In the genomic region with DNA sequence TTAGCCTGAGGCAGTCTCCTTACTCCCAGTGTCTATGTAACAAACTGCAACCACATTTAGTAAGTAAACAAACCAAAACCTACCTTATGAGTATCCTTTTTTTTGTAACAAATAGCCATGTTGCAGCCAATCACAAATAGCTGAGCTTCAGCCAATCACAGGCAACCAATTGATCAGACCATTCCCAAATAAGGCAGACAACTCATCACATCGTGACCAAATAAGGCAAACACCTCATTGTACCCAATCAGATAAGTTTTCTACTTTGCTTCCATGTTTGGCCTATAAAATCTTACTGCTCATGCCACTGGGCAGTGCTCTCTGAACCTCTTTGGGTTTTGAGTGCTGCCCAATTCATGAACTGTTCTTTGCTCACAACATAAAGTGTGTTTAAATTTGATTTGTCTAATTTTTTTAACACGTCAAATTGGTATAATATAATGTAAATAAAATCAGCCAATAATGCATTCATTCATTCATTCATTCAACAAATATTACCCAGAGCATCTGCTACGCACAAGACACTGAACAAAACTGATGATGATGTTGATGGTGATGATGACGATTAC, we compare ENCODE assay signal across 23 cellular contexts.
DNase-seq lines count a peak whose midpoint lies in the region; ATAC-seq, FAIRE-seq and TF ChIP-seq lines count a peak whose summit lies in the region.
"Had no signal": no experiment of that assay in that cellular context is flagged by ENCODE, and none has a peak within 500 bp of the region (broad histone marks: within the 10 kb centered on the region; RNA-seq: fewer than 3 reads in every experiment).

No MANE protein-coding gene starts in this region.

- H3K27ac ChIP-seq in GM12878 (ENCODE audit: control insufficient read depth, insufficient read depth) (no peak overlapping the region), vagina (no peak overlapping the region)
- H3K27ac ChIP-seq: 22Rv1; BLaER1 treated with 17β-estradiol and CSF1 and Interleukin-3, amounts not matched to agents 10 nM and 100 nM had no signal

- H3K36me3 ChIP-seq in GM12878 (ENCODE audit: control insufficient read depth in 2 of 2, insufficient read depth in 2 of 2, low read length in 1 of 2) (no peaks in the 10 kb centered on the region), vagina (no peaks in the 10 kb centered on the region)
- H3K36me3 ChIP-seq: BE2C; BLaER1 treated with 17β-estradiol and CSF1 and Interleukin-3, amounts not matched to agents 10 nM and 100 nM had no signal

- SMC1A ChIA-PET in GM12878 (lab: Charles Lee; ENCODE audit: uncharacterized antibody, unreplicated experiment), result interaction anchor here (5.7 kb wide), 1 partner anchor 110 kb away, joined by 48 read pairs; no protein-coding TSS in a partner anchor

- 94% methylated on average over 4 of the region's 4 CpGs for WGBS in GM12878 (ENCODE audit: insufficient coverage, insufficient replicate concordance, low lambda C conversion rate, missing lambda C conversion rate)

- H3K27me3 ChIP-seq in GM12878 (replicated peaks in 1 of 2; ENCODE audit: control insufficient read depth in 2 of 2, insufficient read depth in 2 of 2, low read length in 1 of 2), result no peaks in the 10 kb centered on the region
- H3K27me3 ChIP-seq in vagina, result no peaks in the 10 kb centered on the region
- H3K27me3 ChIP-seq: BE2C; BLaER1 treated with 17β-estradiol and CSF1 and Interleukin-3, amounts not matched to agents 10 nM and 100 nM had no signal

- peaks cover 20% of the 10 kb centered on the region for H3K4me1 ChIP-seq in GM12878 (ENCODE audit: control insufficient read depth, insufficient read depth, low read length)
- H3K4me1 ChIP-seq in vagina, result peaks cover 18% of the 10 kb centered on the region
- H3K4me1 ChIP-seq: BE2C had no signal

- RAD21 ChIA-PET in GM12878 (lab: Charles Lee; ENCODE audit: unreplicated experiment), result no interaction called here

- POLR2A ChIA-PET in GM12878 (lab: Charles Lee), result no interaction called here

- BruUV-seq in GM12878 (replicated peaks; lab: Mats Ljungman, UMichigan), result no TSS peak

- H3K4me2 ChIP-seq in GM12878 (ENCODE audit: control insufficient read depth, insufficient read depth), result no peak overlapping the region

- H3K9ac ChIP-seq in GM12878 (ENCODE audit: control insufficient read depth, insufficient read depth, low read length), result no peak overlapping the region
- H3K9ac ChIP-seq: BLaER1 treated with 17β-estradiol and CSF1 and Interleukin-3, amounts not matched to agents 10 nM and 100 nM had no signal

- no peaks in the 10 kb centered on the region for H3K79me2 ChIP-seq in GM12878 (ENCODE audit: control insufficient read depth, insufficient read depth, low read length)

- no peak overlapping the region for H3K4me3 ChIP-seq in GM12878
- H3K4me3 ChIP-seq in vagina, result no peak overlapping the region
- H3K4me3 ChIP-seq: BLaER1 treated with 17β-estradiol and CSF1 and Interleukin-3, amounts not matched to agents 10 nM and 100 nM had no signal

- TF ChIP-seq CTCF in GM12878 (IDR thresholded peaks at IDR 0.05 in 2 of 3, conservative IDR thresholded peaks at IDR 0.05 in 1 of 3; ENCODE audit: control insufficient read depth in 2 of 3, extremely low read depth in 1 of 3, insufficient read depth in 1 of 3, low read depth in 3 of 3, low read length in 3 of 3), result no peak
- no peak for TF ChIP-seq CTCF in vagina (IDR thresholded peaks at IDR 0.05)

- H2AFZ ChIP-seq in GM12878 (ENCODE audit: control insufficient read depth, low read depth, low read length), result no peak overlapping the region

- no peak for TF ChIP-seq POLR2A in GM12878 (IDR thresholded peaks at IDR 0.05; ENCODE audit: low read depth, low read length)
- TF ChIP-seq POLR2A in vagina (IDR thresholded peaks at IDR 0.05), result no peak

- in situ Hi-C loops in GM12878 (cut with MboI), result loop anchor here (25.0 kb wide), 1 partner anchor 685 kb away; no protein-coding TSS in a partner anchor

- DNase-seq in SIG-M5 treated with dmso at 0.1 percent for 504 hours (lab: John Stamatoyannopoulos, UW; ENCODE audit: unreplicated experiment) (peak; percentile 48), SIG-M5 (lab: John Stamatoyannopoulos, UW) (no peak), HTR-8/SVneo (ENCODE audit: insufficient read length, low spot score) (no peak), GM12878 (ENCODE audit: low read depth, low spot score) (no peak), NCI-H1092 (lab: John Stamatoyannopoulos, UW) (no peak), vagina (ENCODE audit: extremely low spot score in 2 of 2) (no peak)
- DNase-seq: BE2C; CD4-positive, alpha-beta T cell; CD8-positive, alpha-beta memory T cell; DMS 273 treated with DMSO at 0.1 percent for 48 hours; DMS79; EL; GDM1; GOT3; H7; HCEC 1CT had no signal

- H4K20me1 ChIP-seq in GM12878 (ENCODE audit: control insufficient read depth, insufficient read depth), result no peaks in the 10 kb centered on the region

- TF ChIP-seq RAD21 in GM12878 (IDR thresholded peaks at IDR 0.05; ENCODE audit: insufficient read depth, low read depth, low read length), result no peak

- no peak for TF ChIP-seq EP300 in GM12878 (IDR thresholded peaks at IDR 0.05; ENCODE audit: borderline replicate concordance in 1 of 2, control insufficient read depth in 1 of 2, low read depth in 2 of 2, low read length in 2 of 2)

- peaks cover 5% of the 10 kb centered on the region; the same call in 2 of the 3 replicates for H3K9me3 ChIP-seq in GM12878 (replicated peaks; ENCODE audit: control insufficient read depth, insufficient read depth, low read length)
- no peaks in the 10 kb centered on the region for H3K9me3 ChIP-seq in vagina
- H3K9me3 ChIP-seq: BE2C had no signal

- intact Hi-C loops in GM12878 (cut with micrococcal nuclease; ENCODE audit: unreplicated experiment), result no loop called here
- intact Hi-C loops in vagina (cut with DNase I), result no loop called here

- FAIRE-seq in HTR-8/SVneo (lab: Jason Lieb, UNC) (peak; percentile 48), GM12878 (lab: Jason Lieb, UNC) (no peak)
- FAIRE-seq: A204.1, D721Med, GM12891, GM18507 had no signal

- CTCF ChIA-PET in GM12878 (lab: Yijun Ruan, JAX), result interaction anchor here (1.0 kb wide), 1 partner anchor 65 kb away, joined by 3 read pairs; no protein-coding TSS in a partner anchor

- ATAC-seq in GM12878, result no peak
- ATAC-seq in HG02870 (IDR thresholded peaks at IDR 0.05; ENCODE audit: unreplicated experiment), result no peak

TF ChIP-seq in GM12878, 131 proteins besides CTCF, POLR2A, EP300 and RAD21 (continues in another document):
- TF ChIP-seq POU2F2 (IDR thresholded peaks at IDR 0.05; ENCODE audit: borderline replicate concordance, low read depth, low read length), result no peak
- TF ChIP-seq ESRRA (IDR thresholded peaks at IDR 0.05; ENCODE audit: low read length), result no peak
- TF ChIP-seq HSF1 (IDR thresholded peaks at IDR 0.05; ENCODE audit: low read depth, low read length), result no peak
- no peak for TF ChIP-seq TCF3 (IDR thresholded peaks at IDR 0.05; ENCODE audit: borderline replicate concordance, insufficient read depth, low read depth, low read length)
- TF ChIP-seq PML (IDR thresholded peaks at IDR 0.05; ENCODE audit: low read length), result no peak
- no peak for TF ChIP-seq IRF5 (IDR thresholded peaks at IDR 0.05; ENCODE audit: borderline replicate concordance)
- no peak for TF ChIP-seq FOXM1 (IDR thresholded peaks at IDR 0.05; ENCODE audit: low read depth, low read length)
- TF ChIP-seq, protein P1, sequence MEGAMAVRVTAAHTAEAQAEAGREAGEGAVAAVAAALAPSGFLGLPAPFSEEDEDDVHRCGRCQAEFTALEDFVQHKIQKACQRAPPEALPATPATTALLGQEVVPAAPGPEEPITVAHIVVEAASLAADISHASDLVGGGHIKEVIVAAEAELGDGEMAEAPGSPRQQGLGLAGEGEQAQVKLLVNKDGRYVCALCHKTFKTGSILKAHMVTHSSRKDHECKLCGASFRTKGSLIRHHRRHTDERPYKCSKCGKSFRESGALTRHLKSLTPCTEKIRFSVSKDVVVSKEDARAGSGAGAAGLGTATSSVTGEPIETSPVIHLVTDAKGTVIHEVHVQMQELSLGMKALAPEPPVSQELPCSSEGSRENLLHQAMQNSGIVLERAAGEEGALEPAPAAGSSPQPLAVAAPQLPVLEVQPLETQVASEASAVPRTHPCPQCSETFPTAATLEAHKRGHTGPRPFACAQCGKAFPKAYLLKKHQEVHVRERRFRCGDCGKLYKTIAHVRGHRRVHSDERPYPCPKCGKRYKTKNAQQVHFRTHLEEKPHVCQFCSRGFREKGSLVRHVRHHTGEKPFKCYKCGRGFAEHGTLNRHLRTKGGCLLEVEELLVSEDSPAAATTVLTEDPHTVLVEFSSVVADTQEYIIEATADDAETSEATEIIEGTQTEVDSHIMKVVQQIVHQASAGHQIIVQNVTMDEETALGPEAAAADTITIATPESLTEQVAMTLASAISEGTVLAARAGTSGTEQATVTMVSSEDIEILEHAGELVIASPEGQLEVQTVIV (IDR thresholded peaks at IDR 0.05; ENCODE audit: borderline replicate concordance, partially characterized antibody), result no peak
